Comparison of ENCODE assay signal across 12 cellular contexts in genomic region chrX:53681661-53682060, GRCh38. TPM values are rescaled to one million over a fixed set of nuclear protein-coding genes. Genes with fewer than 3 reads are reported as not detected.
DNase-seq lines count a peak whose midpoint lies in the region; ATAC-seq, FAIRE-seq and TF ChIP-seq lines count a peak whose summit lies in the region.
"Had no signal": no experiment of that assay in that cellular context is flagged by ENCODE, and none has a peak within 500 bp of the region (broad histone marks: within the 10 kb centered on the region; RNA-seq: fewer than 3 reads in every experiment).

No MANE protein-coding gene starts in this region.

- no peaks in the 10 kb centered on the region for H3K9me3 Mint-ChIP-seq in IgD-negative memory B cell
- H3K9me3 Mint-ChIP-seq in activated naive CD4-positive, alpha-beta T cell treated with anti-CD3 and anti-CD28 coated beads, Interleukin-2, amount 50 U/mL, for 24 hours: no peaks in the 10 kb centered on the region

- no peak for FAIRE-seq in keratinocyte (lab: Jason Lieb, UNC)
- FAIRE-seq: K562 had no signal

- H3K79me2 ChIP-seq in keratinocyte (ENCODE audit: control insufficient read depth, insufficient read depth, low read length): peaks cover 66% of the 10 kb centered on the region

- H3K27me3 Mint-ChIP-seq in IgD-negative memory B cell: no peaks in the 10 kb centered on the region
- no peaks in the 10 kb centered on the region for H3K27me3 Mint-ChIP-seq in activated naive CD4-positive, alpha-beta T cell treated with anti-CD3 and anti-CD28 coated beads, Interleukin-2, amount 50 U/mL, for 24 hours

- peaks cover 0 to 14% (median 4%) of the 10 kb centered on the region in 10 experiments; a peak in 7 of 20 replicates for H3K4me1 ChIP-seq in BLaER1 treated with 17β-estradiol and CSF1 and Interleukin-3, amounts not matched to agents 10 nM and 100 nM
- H3K4me1 ChIP-seq in keratinocyte (ENCODE audit: control insufficient read depth, extremely low read depth, insufficient read depth, low read length) (peaks cover 2% of the 10 kb centered on the region), prostate gland (replicated peaks) (no peaks in the 10 kb centered on the region)
- H3K4me1 ChIP-seq: colonic mucosa had no signal

- 40% methylated on average over 3 of the region's 3 CpGs for WGBS in prostate gland

- dilution Hi-C loops in keratinocyte (cut with MboI; ENCODE audit: extremely low pct_ligation_motif_present, low sequenced_read_pairs): no loop called here

- DNase-seq in keratinocyte (ENCODE audit: low read depth, low spot score) (no peak), NCI-H2171 treated with DMSO at 0.1 percent for 48 hours (lab: John Stamatoyannopoulos, UW) (no peak), prostate gland (ENCODE audit: low spot score) (no peak)
- DNase-seq: colonic mucosa, DMS79 treated with DMSO at 0.1 percent for 48 hours had no signal

- peak overlapping the region in 2 of 3 donors; percentile 3 to 97 for H3K27ac Mint-ChIP-seq in IgD-negative memory B cell
- peak overlapping the region; percentile 84 for H3K27ac Mint-ChIP-seq in activated naive CD4-positive, alpha-beta T cell treated with anti-CD3 and anti-CD28 coated beads, Interleukin-2, amount 50 U/mL, for 24 hours

- H3K36me3 ChIP-seq in BLaER1 treated with 17β-estradiol and CSF1 and Interleukin-3, amounts not matched to agents 10 nM and 100 nM: peaks cover 15 to 51% (median 40%) of the 10 kb centered on the region in 11 experiments; a peak in 20 of 22 replicates
- H3K36me3 ChIP-seq in keratinocyte (ENCODE audit: control insufficient read depth in 2 of 2, extremely low read depth in 1 of 2, insufficient read depth in 2 of 2, low read length in 2 of 2) (peaks cover 0 to 3% of the 10 kb centered on the region in 2 experiments), prostate gland (no peaks in the 10 kb centered on the region)
- H3K36me3 ChIP-seq: colonic mucosa had no signal

- peaks cover 31 to 64% (median 59%) of the 10 kb centered on the region in 11 experiments; a peak in 20 of 22 replicates for H4K20me1 ChIP-seq in BLaER1 treated with 17β-estradiol and CSF1 and Interleukin-3, amounts not matched to agents 10 nM and 100 nM
- H4K20me1 ChIP-seq in keratinocyte (ENCODE audit: control insufficient read depth, extremely low read depth, insufficient read depth, low read length): no peaks in the 10 kb centered on the region

- no peak overlapping the region for H3K27ac ChIP-seq in BLaER1 treated with 17β-estradiol and CSF1 and Interleukin-3, amounts not matched to agents 10 nM and 100 nM
- H3K27ac ChIP-seq in keratinocyte (ENCODE audit: control insufficient read depth, insufficient read depth, low read length): peak overlapping the region; percentile 92
- H3K27ac ChIP-seq in prostate gland: no peak overlapping the region
- H3K27ac ChIP-seq: colonic mucosa had no signal

- no peak overlapping the region for H2AFZ ChIP-seq in keratinocyte (ENCODE audit: control insufficient read depth, low read length)
- H2AFZ ChIP-seq: parathyroid adenoma had no signal

- H3K9ac ChIP-seq in BLaER1 treated with 17β-estradiol and CSF1 and Interleukin-3, amounts not matched to agents 10 nM and 100 nM: peak overlapping the region in 1 of 11 experiments; percentile 95; a peak in 1 of 22 replicates
- H3K9ac ChIP-seq in keratinocyte (ENCODE audit: control insufficient read depth, extremely low read depth, insufficient read depth, low read length): no peak overlapping the region
- H3K9ac ChIP-seq: parathyroid adenoma had no signal

- no peak for ATAC-seq in HG03457 (IDR thresholded peaks at IDR 0.05; ENCODE audit: unreplicated experiment)
- no peak for ATAC-seq in HG02678 (IDR thresholded peaks at IDR 0.05; ENCODE audit: unreplicated experiment)
- ATAC-seq: K562 had no signal

- H3K36me3 Mint-ChIP-seq in IgD-negative memory B cell: peaks cover 5% of the 10 kb centered on the region
- peaks cover 18% of the 10 kb centered on the region for H3K36me3 Mint-ChIP-seq in activated naive CD4-positive, alpha-beta T cell treated with anti-CD3 and anti-CD28 coated beads, Interleukin-2, amount 50 U/mL, for 24 hours

- H3K27me3 ChIP-seq in BLaER1 treated with 17β-estradiol and CSF1 and Interleukin-3, amounts not matched to agents 10 nM and 100 nM: peaks cover 8 to 54% (median 36%) of the 10 kb centered on the region in 11 experiments; a peak in 20 of 22 replicates
- no peaks in the 10 kb centered on the region for H3K27me3 ChIP-seq in keratinocyte (ENCODE audit: control insufficient read depth, extremely low read depth, insufficient read depth, low read length)
- no peaks in the 10 kb centered on the region for H3K27me3 ChIP-seq in prostate gland (replicated peaks; ENCODE audit: insufficient read depth)
- H3K27me3 ChIP-seq: colonic mucosa had no signal

- no peak for TF ChIP-seq POLR2A in prostate gland (IDR thresholded peaks at IDR 0.05)

- intact Hi-C loops in prostate gland (cut with DNase I): loop anchor here (10.0 kb wide), 1 partner anchor 363 kb away; the partner anchor contains the start of gene PHF8

- H3K4me1 Mint-ChIP-seq in IgD-negative memory B cell: peaks cover 5 to 23% (median 10%) of the 10 kb centered on the region in 3 donors
- peaks cover 38% of the 10 kb centered on the region for H3K4me1 Mint-ChIP-seq in activated naive CD4-positive, alpha-beta T cell treated with anti-CD3 and anti-CD28 coated beads, Interleukin-2, amount 50 U/mL, for 24 hours

- peaks cover 0 to 28% (median 10%) of the 10 kb centered on the region in 11 experiments; a peak in 10 of 22 replicates for H3K9me3 ChIP-seq in BLaER1 treated with 17β-estradiol and CSF1 and Interleukin-3, amounts not matched to agents 10 nM and 100 nM (replicated peaks in 1 of 11)
- H3K9me3 ChIP-seq in keratinocyte (ENCODE audit: control insufficient read depth, low read depth, low read length) (no peaks in the 10 kb centered on the region), prostate gland (no peaks in the 10 kb centered on the region)
- H3K9me3 ChIP-seq: colonic mucosa had no signal

- no peak for TF ChIP-seq CTCF in keratinocyte (optimal IDR thresholded peaks at IDR 0.05 in 1 of 3, IDR thresholded peaks at IDR 0.05 in 1 of 3, conservative IDR thresholded peaks at IDR 0.05 in 1 of 3; ENCODE audit: extremely low read depth in 1 of 3, insufficient read depth in 2 of 3, low read length in 3 of 3)
- no peak for TF ChIP-seq CTCF in prostate gland (IDR thresholded peaks at IDR 0.05)

- H3K4me3 ChIP-seq in BLaER1 treated with 17β-estradiol and CSF1 and Interleukin-3, amounts not matched to agents 10 nM and 100 nM: peak overlapping the region in 6 of 10 experiments; percentile 60 to 76 (median 71); a peak in 7 of 20 replicates
- H3K4me3 ChIP-seq in keratinocyte (ENCODE audit: control insufficient read depth in 2 of 3, extremely low read depth in 1 of 3, insufficient read depth in 2 of 3, low read depth in 1 of 3, low read length in 3 of 3) (peak overlapping the region in 1 of 3 experiments; percentile 85), prostate gland (no peak overlapping the region)
- H3K4me3 ChIP-seq: colonic mucosa had no signal

- H3K4me2 ChIP-seq in BLaER1 treated with 17β-estradiol and CSF1 and Interleukin-3, amounts not matched to agents 10 nM and 100 nM: peak overlapping the region; percentile 20 to 87 (median 78); a peak in 17 of 22 replicates
- peak overlapping the region; percentile 72 for H3K4me2 ChIP-seq in keratinocyte (ENCODE audit: control insufficient read depth, extremely low read depth, insufficient read depth, low read depth, low read length)

- H3K9me1 ChIP-seq in keratinocyte (ENCODE audit: control insufficient read depth, extremely low read depth, insufficient read depth, low read length): no peaks in the 10 kb centered on the region

- H3K4me3 Mint-ChIP-seq in IgD-negative memory B cell: peak overlapping the region in 2 of 4 donors; percentile 39 to 49
- H3K4me3 Mint-ChIP-seq in activated naive CD4-positive, alpha-beta T cell treated with anti-CD3 and anti-CD28 coated beads, Interleukin-2, amount 50 U/mL, for 24 hours: peak overlapping the region; percentile 92

RNA-seq across cellular contexts. Expression of gene HUWE1, which starts 4.9 kb away (rescaled TPM):
- polyA plus RNA-seq in IgD-negative memory B cell (17.5 TPM), keratinocyte (53.6 to 66.5 TPM (median 55.7 TPM) in 3 replicates)
- polyA plus RNA-seq in keratinocyte (2011; ENCODE audit: low read depth): 59.4 TPM
- 34.0 and 54.8 TPM in 2 replicates for polyA plus RNA-seq in keratinocyte (2011; cell fraction: cytosol; rRNA removed)
- 266 and 282 TPM in 2 replicates for polyA plus RNA-seq in keratinocyte (2011; cell fraction: nucleus; rRNA removed)
- 67.6 and 78.3 TPM in 2 replicates for polyA plus RNA-seq in keratinocyte (2012; ENCODE audit: low replicate concordance)
- 223 to 344 TPM (median 328 TPM) in 3 replicates for polyA minus RNA-seq in keratinocyte
- polyA minus RNA-seq in keratinocyte (2011; cell fraction: cytosol; rRNA and poly(A)+ RNA removed): 106 TPM
- 327 and 509 TPM in 2 replicates for polyA minus RNA-seq in keratinocyte (2011; cell fraction: nucleus; rRNA and poly(A)+ RNA removed)
- total RNA-seq in prostate gland: 100 to 1,000 TPM; 107 to 206 TPM

Comparison
In these comparisons a context has a peak if more than half of its experiments do, and no peak if none do; other contexts are left out.
1. H3K4me3 ChIP-seq: peak in BLaER1 treated with 17β-estradiol and CSF1 and Interleukin-3, amounts not matched to agents 10 nM and 100 nM (6 of 10); none in prostate gland (0 of 2).